ENCODE assay signal across 8 cellular contexts in genomic region chr2:69911985-69912563, GRCh38. TPM values are rescaled to one million over a fixed set of nuclear protein-coding genes. Genes with fewer than 3 reads are reported as not detected.
DNase-seq lines count a peak whose midpoint lies in the region; ATAC-seq, FAIRE-seq and TF ChIP-seq lines count a peak whose summit lies in the region.

No MANE protein-coding gene starts in this region.

- H3K36me3 ChIP-seq in ascending aorta (peaks cover 18 to 35% of the 10 kb centered on the region in 2 donors), keratinocyte (ENCODE audit: control insufficient read depth in 2 of 2, extremely low read depth in 1 of 2, insufficient read depth in 2 of 2, low read length in 2 of 2) (peaks cover 5 to 13% of the 10 kb centered on the region in 2 experiments), tibial nerve (peaks cover 0 to 39% (median 4%) of the 10 kb centered on the region in 3 donors)

- peak; percentile 45 for TF ChIP-seq CTCF in AG09319 (IDR thresholded peaks at IDR 0.05; ENCODE audit: low read depth, low read length)
- TF ChIP-seq CTCF in GM12864 (IDR thresholded peaks at IDR 0.05; ENCODE audit: low read depth, low read length, missing control alignments), result peak; percentile 36
- peak in 2 of 3 experiments; percentile 42 to 72 for TF ChIP-seq CTCF in ascending aorta (IDR thresholded peaks at IDR 0.05)
- peak in 2 of 3 experiments; percentile 25 to 47 for TF ChIP-seq CTCF in keratinocyte (optimal IDR thresholded peaks at IDR 0.05 in 1 of 3, IDR thresholded peaks at IDR 0.05 in 1 of 3, conservative IDR thresholded peaks at IDR 0.05 in 1 of 3; ENCODE audit: extremely low read depth in 1 of 3, insufficient read depth in 2 of 3, low read length in 3 of 3)
- TF ChIP-seq CTCF in tibial nerve (IDR thresholded peaks at IDR 0.05), result peak; percentile 43 to 79 (median 50)

- no peaks in the 10 kb centered on the region for H4K20me1 ChIP-seq in keratinocyte (ENCODE audit: control insufficient read depth, extremely low read depth, insufficient read depth, low read length)

- peaks cover 7% of the 10 kb centered on the region for H3K79me2 ChIP-seq in keratinocyte (ENCODE audit: control insufficient read depth, insufficient read depth, low read length)

- intact Hi-C loops in ascending aorta (cut with DNase I), result loop anchor here (10.0 kb wide), 1 partner anchor 1313 kb away; the partner anchor contains the start of gene PAIP2B

- H3K27me3 ChIP-seq in ascending aorta (no peaks in the 10 kb centered on the region), keratinocyte (ENCODE audit: control insufficient read depth, extremely low read depth, insufficient read depth, low read length) (no peaks in the 10 kb centered on the region), tibial nerve (no peaks in the 10 kb centered on the region)

- no peak overlapping the region for H3K4me3 ChIP-seq in GM12864 (ENCODE audit: low read depth, low read length)
- H3K4me3 ChIP-seq in ascending aorta, result no peak overlapping the region
- no peak overlapping the region for H3K4me3 ChIP-seq in keratinocyte (ENCODE audit: control insufficient read depth in 2 of 3, extremely low read depth in 1 of 3, insufficient read depth in 2 of 3, low read depth in 1 of 3, low read length in 3 of 3)
- H3K4me3 ChIP-seq in tibial nerve, result no peak overlapping the region

- no peak for DNase-seq in AG09319 (ENCODE audit: extremely low read depth, low read depth)
- no peak for DNase-seq in GM12864 (ENCODE audit: low read depth)
- DNase-seq in NCI-H2171 (lab: John Stamatoyannopoulos, UW), result peak; percentile 58
- DNase-seq in ascending aorta (ENCODE audit: low spot score in 2 of 2), result no peak
- DNase-seq in keratinocyte (ENCODE audit: low read depth, low spot score), result no peak
- no peak for DNase-seq in tibial nerve (ENCODE audit: low spot score in 2 of 2)
- no peak for DNase-seq in stimulated activated CD4-positive, alpha-beta T cell treated with anti-CD3 and anti-CD28 coated beads, Interleukin-1b, Interleukin-23, amount 100 ng/mL, for 48 hours

- no peak overlapping the region for H2AFZ ChIP-seq in keratinocyte (ENCODE audit: control insufficient read depth, low read length)

- H3K9me3 ChIP-seq in ascending aorta (no peaks in the 10 kb centered on the region), keratinocyte (ENCODE audit: control insufficient read depth, low read depth, low read length) (no peaks in the 10 kb centered on the region), tibial nerve (no peaks in the 10 kb centered on the region)

- no peak for ATAC-seq in GM19023 (IDR thresholded peaks at IDR 0.05; ENCODE audit: unreplicated experiment)

- H3K9me1 ChIP-seq in keratinocyte (ENCODE audit: control insufficient read depth, extremely low read depth, insufficient read depth, low read length), result no peaks in the 10 kb centered on the region

- TF ChIP-seq EP300 in tibial nerve (IDR thresholded peaks at IDR 0.05), result peak; percentile 29 to 54

- peaks cover 0 to 7% of the 10 kb centered on the region in 2 donors for H3K4me1 ChIP-seq in ascending aorta
- H3K4me1 ChIP-seq in keratinocyte (ENCODE audit: control insufficient read depth, extremely low read depth, insufficient read depth, low read length), result peaks cover 7% of the 10 kb centered on the region
- peaks cover 0 to 33% (median 11%) of the 10 kb centered on the region in 4 donors for H3K4me1 ChIP-seq in tibial nerve

- no peak for FAIRE-seq in keratinocyte (lab: Jason Lieb, UNC)

- 1 to 3% methylated on average over 2 of the region's 2 CpGs for WGBS in tibial nerve, 2 donors

- H3K27ac ChIP-seq in ascending aorta (peak overlapping the region in 1 of 2 donors; percentile 17), keratinocyte (ENCODE audit: control insufficient read depth, insufficient read depth, low read length) (peak overlapping the region; percentile 6), tibial nerve (peak overlapping the region in 3 of 4 donors; percentile 54 to 100 (median 65))

- dilution Hi-C loops in keratinocyte (cut with MboI; ENCODE audit: extremely low pct_ligation_motif_present, low sequenced_read_pairs), result no loop called here

- no peak overlapping the region for H3K9ac ChIP-seq in keratinocyte (ENCODE audit: control insufficient read depth, extremely low read depth, insufficient read depth, low read length)

- no peak for TF ChIP-seq POLR2A in tibial nerve (IDR thresholded peaks at IDR 0.05)

- H3K4me2 ChIP-seq in keratinocyte (ENCODE audit: control insufficient read depth, extremely low read depth, insufficient read depth, low read depth, low read length), result no peak overlapping the region

RNA-seq across cellular contexts. Expression of gene MXD1, which starts 2.8 kb away (rescaled TPM):
- 4.6 TPM for total RNA-seq in ascending aorta
- 7.8 to 15.9 TPM (median 14.6 TPM) in 3 replicates for polyA plus RNA-seq in keratinocyte
- polyA plus RNA-seq in keratinocyte (2011; ENCODE audit: low read depth), result 93.2 TPM
- polyA plus RNA-seq in keratinocyte (2011; cell fraction: cytosol; rRNA removed), result 5.9 and 11.0 TPM in 2 replicates
- polyA plus RNA-seq in keratinocyte (2011; cell fraction: nucleus; rRNA removed), result 24.3 and 31.4 TPM in 2 replicates
- polyA plus RNA-seq in keratinocyte (2012; ENCODE audit: low replicate concordance), result 4.0 and 29.3 TPM in 2 replicates
- 12.2 to 18.0 TPM (median 13.0 TPM) in 3 replicates for polyA minus RNA-seq in keratinocyte
- polyA minus RNA-seq in keratinocyte (2011; cell fraction: cytosol; rRNA and poly(A)+ RNA removed), result 7.7 TPM
- polyA minus RNA-seq in keratinocyte (2011; cell fraction: nucleus; rRNA and poly(A)+ RNA removed), result 14.7 and 20.2 TPM in 2 replicates
- 10 to 100 TPM in 1 of 4 donors, 1 to 10 TPM in 3; 5.7 to 10.4 (median 7.6) TPM for total RNA-seq in tibial nerve

RNA-seq across cellular contexts. Expression of gene SNRNP27, which starts 18.3 kb away (rescaled TPM):
- 157 TPM for total RNA-seq in ascending aorta
- 21.5 to 41.1 TPM (median 35.7 TPM) in 3 replicates for polyA plus RNA-seq in keratinocyte
- polyA plus RNA-seq in keratinocyte (2011; ENCODE audit: low read depth), result 31.7 TPM
- polyA plus RNA-seq in keratinocyte (2011; cell fraction: cytosol; rRNA removed), result 29.9 and 36.6 TPM in 2 replicates
- 25.0 and 32.2 TPM in 2 replicates for polyA plus RNA-seq in keratinocyte (2011; cell fraction: nucleus; rRNA removed)
- polyA plus RNA-seq in keratinocyte (2012; ENCODE audit: low replicate concordance), result 27.2 and 37.6 TPM in 2 replicates
- 2.6 to 5.7 TPM (median 3.3 TPM) in 3 replicates for polyA minus RNA-seq in keratinocyte
- polyA minus RNA-seq in keratinocyte (2011; cell fraction: cytosol; rRNA and poly(A)+ RNA removed), result 18.0 TPM
- 4.3 and 10.0 TPM in 2 replicates for polyA minus RNA-seq in keratinocyte (2011; cell fraction: nucleus; rRNA and poly(A)+ RNA removed)
- total RNA-seq in tibial nerve, result 100 to 1,000 TPM in 2 of 4 donors, 10 to 100 TPM in 2; 47.1 to 128 (median 92.7) TPM

RNA-seq across cellular contexts. Expression of gene ASPRV1, which starts 49.4 kb away (rescaled TPM):
- total RNA-seq in ascending aorta (4.3 TPM), tibial nerve (10 to 100 TPM in 1 of 4 donors, 1 to 10 TPM in 3; 2.5 to 11.2 (median 5.1) TPM)
- polyA plus RNA-seq in keratinocyte, result 0.44 to 3.4 TPM (median 1.5 TPM) in 3 replicates
- polyA plus RNA-seq in keratinocyte (2011; ENCODE audit: low read depth), result 61.1 TPM
- polyA plus RNA-seq in keratinocyte (2011; cell fraction: cytosol; rRNA removed), result 0.47 and 0.81 TPM in 2 replicates
- 0.92 and 3.1 TPM in 2 replicates for polyA plus RNA-seq in keratinocyte (2011; cell fraction: nucleus; rRNA removed)
- 3.2 and 228 TPM in 2 replicates for polyA plus RNA-seq in keratinocyte (2012; ENCODE audit: low replicate concordance)
- 0.86 to 3.5 TPM (median 1.7 TPM) in 3 replicates for polyA minus RNA-seq in keratinocyte
- polyA minus RNA-seq in keratinocyte (2011; cell fraction: cytosol; rRNA and poly(A)+ RNA removed), result 0.96 TPM
- 3.3 and 6.2 TPM in 2 replicates for polyA minus RNA-seq in keratinocyte (2011; cell fraction: nucleus; rRNA and poly(A)+ RNA removed)
